22 cellular contexts compared by ENCODE assay signal in genomic region chr21:41319273-41319672, GRCh38. TPM values are rescaled to one million over a fixed set of nuclear protein-coding genes. Genes with fewer than 3 reads are reported as not detected.
"Had no signal": no experiment of that assay in that cellular context is flagged by ENCODE, and none has a peak within 500 bp of the region (broad histone marks: within the 10 kb centered on the region; RNA-seq: fewer than 3 reads in every experiment).

No MANE protein-coding gene starts in this region.

- H3K27me3 ChIP-seq: thyroid gland had no signal

- H3K4me3 ChIP-seq: esophagus muscularis mucosa, gastrocnemius medialis, left ventricle myocardium inferior, lower lobe of right lung, right atrium auricular region, smooth muscle cell, suprapubic skin, thyroid gland, upper lobe of right lung, vagina had no signal

- H3K4me2 ChIP-seq: smooth muscle cell had no signal

- H3K9me3 ChIP-seq: esophagus muscularis mucosa, gastrocnemius medialis, left ventricle myocardium inferior, lower lobe of right lung, right atrium auricular region, suprapubic skin, thyroid gland, upper lobe of right lung, vagina had no signal

- ATAC-seq: effector memory CD8-positive, alpha-beta T cell; gastrocnemius medialis; lower lobe of right lung; stimulated activated effector memory CD8-positive, alpha-beta T cell treated with anti-CD3 and anti-CD28 coated beads, Interleukin-12 subunit alpha, Interleukin-12 subunit beta, amount 100 ng/mL, for 72 hours; stimulated activated naive CD8-positive, alpha-beta T cell treated with anti-CD3 and anti-CD28 coated beads, Interleukin-15, Interleukin-2, amounts not matched to agents 100 U/mL and 50 U/mL, for 24 hours; upper lobe of right lung had no signal

- H3K4me1 ChIP-seq: upper lobe of right lung had no signal

- DNase-seq: effector memory CD8-positive, alpha-beta T cell; gastrocnemius medialis; glutamatergic neuron; immature natural killer cell; left ventricle myocardium inferior; lower lobe of right lung; midbrain; naive B cell; stimulated activated CD4-positive, alpha-beta T cell treated with anti-CD3 and anti-CD28 coated beads, Interleukin-2, amount 100 ng/mL, for 48 hours; stimulated activated CD8-positive, alpha-beta memory T cell treated with anti-CD3 and anti-CD28 coated beads, Interleukin-4, amount 100 ng/mL, for 48 hours; stimulated activated naive CD8-positive, alpha-beta T cell treated with anti-CD3 and anti-CD28 coated beads, Interleukin-15, Interleukin-2, amounts not matched to agents 100 U/mL and 50 U/mL, for 24 hours; thyroid gland; upper lobe of right lung had no signal

- H3K36me3 ChIP-seq: esophagus muscularis mucosa, gastrocnemius medialis, left ventricle myocardium inferior, lower lobe of right lung, right atrium auricular region, suprapubic skin, thyroid gland, upper lobe of right lung, vagina had no signal

- H3K27ac ChIP-seq: epithelial cell of prostate, esophagus muscularis mucosa, gastrocnemius medialis, left ventricle myocardium inferior, lower lobe of right lung, right atrium auricular region, suprapubic skin, thyroid gland, upper lobe of right lung, vagina had no signal

RNA-seq across cellular contexts. Expression of gene FAM3B, which starts 2.7 kb away (rescaled TPM):
- total RNA-seq: fibroblast of villous mesenchyme, gastrocnemius medialis, left ventricle myocardium inferior, right atrium auricular region, smooth muscle cell had no signal
- polyA plus RNA-seq: immature natural killer cell, keratinocyte had no signal
